In genomic region chr17:62920300-62920699, GRCh38 we compare ENCODE assay signal across 36 cellular contexts. TPM values are rescaled to one million over a fixed set of nuclear protein-coding genes. Genes with fewer than 3 reads are reported as not detected.
DNase-seq lines count a peak whose midpoint lies in the region; ATAC-seq, FAIRE-seq and TF ChIP-seq lines count a peak whose summit lies in the region.
"Had no signal": no experiment of that assay in that cellular context is flagged by ENCODE, and none has a peak within 500 bp of the region (broad histone marks: within the 10 kb centered on the region; RNA-seq: fewer than 3 reads in every experiment).

No MANE protein-coding gene starts in this region.

- no peak overlapping the region for H2BK15ac ChIP-seq in H1 (ENCODE audit: low read length)

- no peak for TF ChIP-seq RAD21 in K562 (CRISPR knock-in tag; conservative IDR thresholded peaks at IDR 0.05 in 1 of 2, IDR thresholded peaks at IDR 0.05 in 1 of 2)
- no peak for TF ChIP-seq RAD21 in H1 (IDR thresholded peaks at IDR 0.05 in 1 of 2, conservative IDR thresholded peaks at IDR 0.05 in 1 of 2; ENCODE audit: low read depth in 2 of 2, low read length in 2 of 2)
- no peak for TF ChIP-seq RAD21 in SK-N-SH (IDR thresholded peaks at IDR 0.05; ENCODE audit: low read length)

- H3K9ac ChIP-seq in Karpas-422 (ENCODE audit: low read length) (no peak overlapping the region), K562 (ENCODE audit: insufficient read depth in 1 of 2, low read depth in 2 of 2, low read length in 2 of 2) (no peak overlapping the region), H1 (replicated peaks in 1 of 4; ENCODE audit: extremely low read depth in 1 of 4, low read depth in 3 of 4, low read length in 3 of 4) (no peak overlapping the region), SK-N-SH (no peak overlapping the region)
- H3K9ac ChIP-seq: BLaER1; BLaER1 treated with 17β-estradiol and CSF1 and Interleukin-3, amounts not matched to agents 10 nM and 100 nM had no signal

- H3K18ac ChIP-seq in H1 (ENCODE audit: extremely low read depth, low read length), result no peak overlapping the region

- no peaks in the 10 kb centered on the region for H3K9me3 ChIP-seq in HEK293 (ENCODE audit: control insufficient read depth, insufficient read depth, low read depth, low read length)
- no peaks in the 10 kb centered on the region for H3K9me3 ChIP-seq in Karpas-422 (ENCODE audit: low read length)
- no peaks in the 10 kb centered on the region for H3K9me3 ChIP-seq in K562 (replicated peaks; ENCODE audit: control insufficient read depth, insufficient read depth, low read depth, low read length)
- no peaks in the 10 kb centered on the region for H3K9me3 ChIP-seq in H1 (ENCODE audit: insufficient read depth in 2 of 2, low read depth in 1 of 2, low read length in 1 of 2)
- no peaks in the 10 kb centered on the region for H3K9me3 ChIP-seq in SK-N-SH
- no peaks in the 10 kb centered on the region for H3K9me3 ChIP-seq in CD8-positive, alpha-beta T cell (ENCODE audit: low read length)
- H3K9me3 ChIP-seq: A549; BE2C; BLaER1; BLaER1 treated with 17β-estradiol and CSF1 and Interleukin-3, amounts not matched to agents 10 nM and 100 nM; Caco-2 had no signal

- H2BK12ac ChIP-seq in H1 (ENCODE audit: low read depth, low read length), result no peak overlapping the region

- TF ChIP-seq EP300 in K562 (IDR thresholded peaks at IDR 0.05; ENCODE audit: low read length) (no peak), H1 (IDR thresholded peaks at IDR 0.05; ENCODE audit: borderline replicate concordance in 1 of 2, low read depth in 2 of 2, low read length in 2 of 2) (no peak), SK-N-SH (IDR thresholded peaks at IDR 0.05; ENCODE audit: borderline replicate concordance in 1 of 2, low read depth in 1 of 2, low read length in 1 of 2) (no peak)

- no peaks in the 10 kb centered on the region for H3K4me1 Mint-ChIP-seq in CD8-positive, alpha-beta T cell (ENCODE audit: low read depth)
- H3K4me1 Mint-ChIP-seq: B cell; CD14-positive monocyte; CD4-positive, alpha-beta memory T cell; CD4-positive, CD25-positive, alpha-beta regulatory T cell; CD8-positive, alpha-beta memory T cell had no signal

- no peaks in the 10 kb centered on the region for H3K9me3 Mint-ChIP-seq in CD8-positive, alpha-beta T cell
- H3K9me3 Mint-ChIP-seq: CD14-positive monocyte; CD4-positive, alpha-beta memory T cell; CD4-positive, alpha-beta T cell; CD4-positive, CD25-positive, alpha-beta regulatory T cell; CD8-positive, alpha-beta memory T cell had no signal

- H3K56ac ChIP-seq in H1 (replicated peaks; ENCODE audit: insufficient read length, low read depth, low read length), result no peak overlapping the region

- H3K27ac ChIP-seq in HEK293 (ENCODE audit: extremely low read depth, low read depth, low read length) (no peak overlapping the region), Karpas-422 (ENCODE audit: low read length) (no peak overlapping the region), K562 (ENCODE audit: extremely low read depth, low read depth, low read length) (no peak overlapping the region), H1 (ENCODE audit: low read depth, low read length) (no peak overlapping the region), foreskin keratinocyte (no peak overlapping the region), SK-N-SH (ENCODE audit: low read depth in 2 of 2, low read length in 1 of 2) (no peak overlapping the region)
- no peak overlapping the region for H3K27ac ChIP-seq in CD8-positive, alpha-beta T cell (ENCODE audit: low read depth, low read length)
- H3K27ac ChIP-seq: 22Rv1; A549; BLaER1; BLaER1 treated with 17β-estradiol and CSF1 and Interleukin-3, amounts not matched to agents 10 nM and 100 nM; C4-2B had no signal

- H3K4me3 ChIP-seq in HEK293 (ENCODE audit: low read depth, low read length) (no peak overlapping the region), Karpas-422 (ENCODE audit: low read length) (no peak overlapping the region), K562 (no peak overlapping the region), H1 (ENCODE audit: extremely low read depth in 1 of 4, insufficient read depth in 2 of 4, low read depth in 3 of 4, low read length in 4 of 4) (no peak overlapping the region), SK-N-SH (ENCODE audit: low read depth in 2 of 2, low read length in 1 of 2) (no peak overlapping the region)
- no peak overlapping the region for H3K4me3 ChIP-seq in CD8-positive, alpha-beta T cell (ENCODE audit: low read depth, low read length)
- H3K4me3 ChIP-seq: A549; BLaER1; BLaER1 treated with 17β-estradiol and CSF1 and Interleukin-3, amounts not matched to agents 10 nM and 100 nM had no signal

- no peak overlapping the region for H2BK5ac ChIP-seq in H1 (ENCODE audit: low read depth, low read length)

- H3K23me2 ChIP-seq in H1 (ENCODE audit: low read depth, low read length), result no peaks in the 10 kb centered on the region

- H2BK20ac ChIP-seq in H1 (ENCODE audit: low read length), result no peak overlapping the region

- intact Hi-C loops in K562 (cut with micrococcal nuclease), result no loop called here
- intact Hi-C loops in CD8-positive, alpha-beta T cell (cut with DNase I, micrococcal nuclease), result no loop called here

- no peaks in the 10 kb centered on the region for H3K36me3 Mint-ChIP-seq in CD8-positive, alpha-beta T cell
- H3K36me3 Mint-ChIP-seq: CD14-positive monocyte; CD4-positive, alpha-beta memory T cell; CD4-positive, CD25-positive, alpha-beta regulatory T cell; CD8-positive, alpha-beta memory T cell had no signal

- H3F3A ChIP-seq in SK-N-SH (replicated peaks; ENCODE audit: insufficient read depth), result no peaks in the 10 kb centered on the region

- H4K91ac ChIP-seq in H1 (replicated peaks; ENCODE audit: insufficient read length, low read length), result no peak overlapping the region

- H3K79me2 ChIP-seq in Karpas-422 (ENCODE audit: low read length) (no peaks in the 10 kb centered on the region), K562 (ENCODE audit: control insufficient read depth, insufficient read depth, low read length) (no peaks in the 10 kb centered on the region), H1 (ENCODE audit: control insufficient read depth in 1 of 2, insufficient read depth in 2 of 2, low read length in 2 of 2) (no peaks in the 10 kb centered on the region), SK-N-SH (ENCODE audit: insufficient read depth) (no peaks in the 10 kb centered on the region)

- no TSS peak for BruUV-seq in K562 (replicated peaks; lab: Mats Ljungman, UMichigan)

- no peaks in the 10 kb centered on the region for H3K36me3 ChIP-seq in HEK293 (ENCODE audit: control insufficient read depth in 2 of 2, insufficient read depth in 1 of 2, low read length in 2 of 2)
- H3K36me3 ChIP-seq in Karpas-422 (ENCODE audit: insufficient read depth, low read length), result no peaks in the 10 kb centered on the region
- H3K36me3 ChIP-seq in K562 (ENCODE audit: control insufficient read depth, insufficient read depth, low read length), result no peaks in the 10 kb centered on the region
- no peaks in the 10 kb centered on the region for H3K36me3 ChIP-seq in H1 (ENCODE audit: control insufficient read depth in 2 of 4, insufficient read depth in 4 of 4, low read length in 3 of 4)
- H3K36me3 ChIP-seq in SK-N-SH (replicated peaks in 1 of 2; ENCODE audit: control insufficient read depth in 1 of 2, insufficient read depth in 2 of 2, low read length in 1 of 2), result no peaks in the 10 kb centered on the region
- H3K36me3 ChIP-seq in CD8-positive, alpha-beta T cell (ENCODE audit: insufficient read depth, low read length), result no peaks in the 10 kb centered on the region
- H3K36me3 ChIP-seq: BE2C; BLaER1; BLaER1 treated with 17β-estradiol and CSF1 and Interleukin-3, amounts not matched to agents 10 nM and 100 nM had no signal

- DNase-seq in Karpas-422 (peak; percentile 33), K562 (ENCODE audit: extremely low read depth in 1 of 4, low spot score in 3 of 4) (no peak), H1 (ENCODE audit: low read depth in 1 of 2, low spot score in 2 of 2) (no peak), foreskin keratinocyte (no peak), SK-N-SH (no peak)
- DNase-seq in CD8-positive, alpha-beta T cell, result no peak
- DNase-seq: 8988T; ACHN; AML-193; BE2C; C1 segment of cervical spinal cord; Caco-2; Calu3; CD4-positive, alpha-beta memory T cell; CD4-positive, alpha-beta T cell; CD4-positive, CD25-positive, alpha-beta regulatory T cell; CD8-positive, alpha-beta memory T cell; COR-L47; DMS 273 treated with DMSO at 0.1 percent for 48 hours; DMS153; DMS53; DMS79; DMS79 treated with DMSO at 0.1 percent for 48 hours; DND-41; EL had no signal

- POLR2A ChIA-PET in HEK293 (lab: Yijun Ruan, JAX), result no interaction called here
- POLR2A ChIA-PET in K562 (lab: Yijun Ruan, JAX), result interaction anchor here (1.0 kb wide), 1 partner anchor 27 kb away, joined by 3 read pairs; no protein-coding TSS in a partner anchor
- POLR2A ChIA-PET in H1 (lab: Charles Lee; ENCODE audit: partially characterized antibody), result no interaction called here
- POLR2A ChIA-PET in SK-N-SH (lab: Yijun Ruan, JAX), result no interaction called here
- POLR2A ChIA-PET in CD8-positive, alpha-beta T cell (lab: Charles Lee), result no interaction called here

- no peak overlapping the region for H3K4ac ChIP-seq in H1 (replicated peaks; ENCODE audit: insufficient read length, low read depth, low read length)

- no peak overlapping the region for H2BK120ac ChIP-seq in H1 (replicated peaks; ENCODE audit: low read depth, low read length)

- no peaks in the 10 kb centered on the region for H3K79me1 ChIP-seq in H1 (ENCODE audit: low read depth, low read length)

- no peak overlapping the region for H3K4me3 Mint-ChIP-seq in CD8-positive, alpha-beta T cell
- H3K4me3 Mint-ChIP-seq: B cell; CD14-positive monocyte; CD4-positive, alpha-beta memory T cell; CD4-positive, alpha-beta T cell; CD4-positive, CD25-positive, alpha-beta regulatory T cell; CD8-positive, alpha-beta memory T cell had no signal

- no peak overlapping the region for H2AK5ac ChIP-seq in H1 (ENCODE audit: low read depth, low read length)

- no peak overlapping the region for H4K8ac ChIP-seq in H1 (ENCODE audit: extremely low read depth, insufficient read depth, low read length)

- H3K27me3 ChIP-seq in Karpas-422 (ENCODE audit: low read length), result no peaks in the 10 kb centered on the region
- peaks cover 0 to 4% of the 10 kb centered on the region in 2 experiments; a peak in 1 of 5 replicates for H3K27me3 ChIP-seq in K562 (ENCODE audit: control insufficient read depth in 2 of 2, insufficient read depth in 2 of 2, low read length in 2 of 2)
- H3K27me3 ChIP-seq in H1 (replicated peaks in 1 of 4; ENCODE audit: control insufficient read depth in 3 of 4, extremely low read depth in 1 of 4, insufficient read depth in 3 of 4, low read length in 3 of 4), result no peaks in the 10 kb centered on the region
- no peaks in the 10 kb centered on the region for H3K27me3 ChIP-seq in foreskin keratinocyte
- H3K27me3 ChIP-seq in SK-N-SH (ENCODE audit: insufficient read depth), result no peaks in the 10 kb centered on the region
- no peaks in the 10 kb centered on the region for H3K27me3 ChIP-seq in CD8-positive, alpha-beta T cell (ENCODE audit: insufficient read depth, low read length)
- H3K27me3 ChIP-seq: BE2C; BLaER1; BLaER1 treated with 17β-estradiol and CSF1 and Interleukin-3, amounts not matched to agents 10 nM and 100 nM had no signal

- no peak for TF ChIP-seq POLR2A in K562 (conservative IDR thresholded peaks at IDR 0.05)
- no peak for TF ChIP-seq POLR2A in H1 (IDR thresholded peaks at IDR 0.05; ENCODE audit: control extremely low read depth in 1 of 2, low read depth in 2 of 2, low read length in 2 of 2)

- no peaks in the 10 kb centered on the region for H4K20me1 ChIP-seq in Karpas-422 (ENCODE audit: insufficient read depth, low read depth, low read length)
- no peaks in the 10 kb centered on the region for H4K20me1 ChIP-seq in K562 (replicated peaks; ENCODE audit: control insufficient read depth, insufficient read depth, low read length)
- no peaks in the 10 kb centered on the region for H4K20me1 ChIP-seq in H1 (replicated peaks in 1 of 2; ENCODE audit: control insufficient read depth in 1 of 2, insufficient read depth in 2 of 2, low read length in 2 of 2)
- H4K20me1 ChIP-seq in SK-N-SH (ENCODE audit: insufficient read depth), result no peaks in the 10 kb centered on the region
- H4K20me1 ChIP-seq: BLaER1; BLaER1 treated with 17β-estradiol and CSF1 and Interleukin-3, amounts not matched to agents 10 nM and 100 nM had no signal

- no peak overlapping the region for H3K14ac ChIP-seq in H1 (ENCODE audit: insufficient read length)

- CTCF ChIA-PET in HEK293 (lab: Yijun Ruan, JAX), result interaction anchor here (0.9 to 1.1 kb wide), 3 partner anchors 14 to 48 kb away, joined by 3 to 4 read pairs (median 4); no protein-coding TSS in a partner anchor
- CTCF ChIA-PET in K562 (lab: Yijun Ruan, JAX; ENCODE audit: low intra/inter-chr PET ratio), result no interaction called here
- CTCF ChIA-PET in H1 (lab: Charles Lee; ENCODE audit: partially characterized antibody), result interaction anchor here (0.6 to 1.5 kb wide), 3 partner anchors 15 to 59 kb away, joined by 3 to 5 read pairs (median 4); no protein-coding TSS in a partner anchor
- CTCF ChIA-PET in SK-N-SH (lab: Yijun Ruan, JAX), result interaction anchor here (0.6 to 1.0 kb wide), 2 partner anchors 15 to 19 kb away, joined by 3 read pairs; no protein-coding TSS in a partner anchor
- CTCF ChIA-PET in CD8-positive, alpha-beta T cell (lab: Charles Lee), result no interaction called here

- in situ Hi-C loops in K562 (cut with MboI), result no loop called here

- H3K23ac ChIP-seq in H1 (ENCODE audit: insufficient read length), result no peak overlapping the region

- no peaks in the 10 kb centered on the region for H3K9me1 ChIP-seq in K562 (ENCODE audit: control insufficient read depth, insufficient read depth, low read length)

- H4K5ac ChIP-seq in H1 (ENCODE audit: insufficient read length, low read depth, low read length), result no peak overlapping the region

- H2AFZ ChIP-seq in Karpas-422 (ENCODE audit: low read length) (no peak overlapping the region), K562 (ENCODE audit: low read depth, low read length) (no peak overlapping the region), H1 (ENCODE audit: low read length) (no peak overlapping the region), SK-N-SH (ENCODE audit: low read depth) (no peak overlapping the region)

- FAIRE-seq in K562 (lab: Jason Lieb, UNC) (no peak), H1 (lab: Jason Lieb, UNC) (no peak)
- FAIRE-seq: A204.1, A549, D721Med had no signal

- TF ChIP-seq CTCF in HEK293 (tag by site-specific recombination; IDR thresholded peaks at IDR 0.05) (no peak), K562 (IDR thresholded peaks at IDR 0.05 in 2 of 3, conservative IDR thresholded peaks at IDR 0.05 in 1 of 3; ENCODE audit: insufficient read depth in 2 of 3, low read depth in 1 of 3, low read length in 3 of 3) (no peak), H1 (IDR thresholded peaks at IDR 0.05; ENCODE audit: control extremely low read depth in 1 of 3, insufficient read depth in 1 of 3, low read depth in 1 of 3, low read length in 3 of 3) (no peak), foreskin keratinocyte (conservative IDR thresholded peaks at IDR 0.05) (no peak), SK-N-SH (IDR thresholded peaks at IDR 0.05) (no peak)
- TF ChIP-seq CTCF in CD8-positive, alpha-beta T cell (IDR thresholded peaks at IDR 0.05), result no peak

- H3K9me2 ChIP-seq in Karpas-422 (replicated peaks; ENCODE audit: insufficient read depth, low read length) (no peaks in the 10 kb centered on the region), SK-N-SH (no peaks in the 10 kb centered on the region)

- ATAC-seq in K562 (no peak), foreskin keratinocyte (no peak), GM19351 (IDR thresholded peaks at IDR 0.05; ENCODE audit: unreplicated experiment) (no peak)
- ATAC-seq in CD8-positive, alpha-beta T cell, result no peak

- H3K4me1 ChIP-seq in HEK293 (ENCODE audit: control insufficient read depth, insufficient read depth, low read length) (peaks cover 9% of the 10 kb centered on the region; the same call in 1 of the 2 replicates), Karpas-422 (ENCODE audit: low read length) (no peaks in the 10 kb centered on the region), K562 (replicated peaks in 1 of 2; ENCODE audit: control insufficient read depth in 2 of 2, insufficient read depth in 2 of 2, low read length in 2 of 2) (peaks cover 0 to 12% of the 10 kb centered on the region in 2 experiments; a peak in 2 of 5 replicates), H1 (replicated peaks in 1 of 4; ENCODE audit: control insufficient read depth in 3 of 4, insufficient read depth in 4 of 4, low read length in 3 of 4) (no peaks in the 10 kb centered on the region), foreskin keratinocyte (no peaks in the 10 kb centered on the region), SK-N-SH (ENCODE audit: control insufficient read depth in 1 of 2, insufficient read depth in 2 of 2, low read depth in 1 of 2, low read length in 1 of 2) (peaks cover 0 to 18% of the 10 kb centered on the region in 2 experiments; a peak in 2 of 4 replicates)
- no peaks in the 10 kb centered on the region for H3K4me1 ChIP-seq in CD8-positive, alpha-beta T cell (ENCODE audit: insufficient read depth, low read length)
- H3K4me1 ChIP-seq: BLaER1; BLaER1 treated with 17β-estradiol and CSF1 and Interleukin-3, amounts not matched to agents 10 nM and 100 nM; Caco-2 had no signal

- no peak overlapping the region for H3K27ac Mint-ChIP-seq in CD8-positive, alpha-beta T cell
- H3K27ac Mint-ChIP-seq: B cell; CD14-positive monocyte; CD4-positive, alpha-beta memory T cell; CD4-positive, alpha-beta T cell; CD4-positive, CD25-positive, alpha-beta regulatory T cell; CD8-positive, alpha-beta memory T cell had no signal

- peaks cover 8% of the 10 kb centered on the region for H3K27me3 Mint-ChIP-seq in CD8-positive, alpha-beta T cell (ENCODE audit: low read depth)

- no peak overlapping the region for H3K4me2 ChIP-seq in Karpas-422 (ENCODE audit: low read depth, low read length, poor library complexity, severe bottlenecking)
- H3K4me2 ChIP-seq in K562 (ENCODE audit: insufficient read depth, low read length), result no peak overlapping the region
- no peak overlapping the region for H3K4me2 ChIP-seq in H1 (ENCODE audit: insufficient read depth in 1 of 2, low read depth in 2 of 2, low read length in 2 of 2)
- no peak overlapping the region for H3K4me2 ChIP-seq in SK-N-SH
- H3K4me2 ChIP-seq: A549; BLaER1; BLaER1 treated with 17β-estradiol and CSF1 and Interleukin-3, amounts not matched to agents 10 nM and 100 nM had no signal

- WGBS in K562 (ENCODE audit: insufficient coverage, low coverage, missing lambda C conversion rate), result 14% methylated on average over 1 of the region's 1 CpG
- WGBS in H1 (ENCODE audit: extremely low coverage in 1 of 2, insufficient coverage in 1 of 2, insufficient read length in 1 of 2, insufficient replicate concordance in 2 of 2, low coverage in 1 of 2, low lambda C conversion rate in 2 of 2, missing lambda C conversion rate in 1 of 2), 2 experiments, result 85% methylated on average over 1 of the region's 1 CpG; no CpG with 5 or more reads in 1 of the 2 experiments
- WGBS in SK-N-SH (ENCODE audit: low lambda C conversion rate), result 67% methylated on average over 1 of the region's 1 CpG

RNA-seq across cellular contexts. Expression of gene TANC2, which starts 45.7 kb away (rescaled TPM):
- total RNA-seq in Karpas-422 (2014; rRNA removed; shearing (Covaris generic); ENCODE audit: low replicate concordance), result 4.9 and 17.7 TPM in 2 replicates
- total RNA-seq in K562 (2011; cell fraction: chromatin; rRNA removed; ENCODE audit: low replicate concordance), result 71.3 and 82.5 TPM in 2 replicates
- total RNA-seq in K562 (2011; cell fraction: nucleolus; rRNA removed), result 51.7 and 56.6 TPM in 2 replicates
- 50.4 and 53.1 TPM in 2 replicates for total RNA-seq in K562 (2011; cell fraction: nucleoplasm; rRNA removed)
- total RNA-seq in K562 (2014; rRNA removed) (2.6 and 4.3 TPM in 2 replicates), K562 (2014; rRNA removed; fragmentation: Illumina TruSeq; extraction: Trizol) (5.7 and 6.0 TPM in 2 replicates), K562 (2015; rRNA removed; fragmentation: Illumina TruSeq; extraction: Trizol) (6.0 and 6.8 TPM in 2 replicates), K562 (2021) (7.3 and 7.8 TPM in 2 replicates), foreskin keratinocyte (34.9 and 41.3 TPM in 2 replicates)
- polyA plus RNA-seq in K562 (2011; rRNA removed) (3.2 and 5.3 TPM in 2 replicates), K562 (2014; fragmentation: Illumina TruSeq; extraction: Trizol) (4.5 and 5.5 TPM in 2 replicates), K562 (2014; fragmentation: Nextera tagmentation; extraction: Ambion mirVana) (1 to 10 TPM in 1 of 2 experiments, under 1 TPM in 1; 0.46 to 1.0 TPM), K562 (2014; rRNA removed) (1.1 and 3.2 TPM in 2 replicates), H1 (2011; rRNA removed) (5.7 and 9.0 TPM in 2 replicates), foreskin keratinocyte (2.3 and 2.8 TPM in 2 replicates), SK-N-SH (2012; rRNA removed) (23.0 and 26.4 TPM in 2 replicates)
- polyA plus RNA-seq in K562 (2011; cell fraction: cytosol; rRNA removed), result 3.2 and 3.7 TPM in 2 replicates
- 10.2 and 25.1 TPM in 2 replicates for polyA plus RNA-seq in K562 (2011; cell fraction: nucleus; rRNA removed)
- 4.3 and 4.6 TPM in 2 replicates for polyA plus RNA-seq in K562 (2012)
- polyA minus RNA-seq in K562 (2011; rRNA and poly(A)+ RNA removed), result 39.5 and 46.1 TPM in 2 replicates
- 8.1 and 17.5 TPM in 2 replicates for polyA minus RNA-seq in K562 (2011; cell fraction: cytosol; rRNA and poly(A)+ RNA removed)
- 53.3 and 58.4 TPM in 2 replicates for polyA minus RNA-seq in K562 (2011; cell fraction: nucleus; rRNA and poly(A)+ RNA removed)
- 21.8 and 21.9 TPM in 2 replicates for total RNA-seq in H1 (2021; fragmentation: NEBNext Ultra II Directional; extraction: Animal tissue kit (Norgen Biotek cat#: 25700))
- 4.7 TPM for polyA plus RNA-seq in H1 (2011; cell fraction: cytosol; rRNA removed)
- 32.3 TPM for polyA plus RNA-seq in H1 (2011; cell fraction: nucleus; rRNA removed)
- polyA plus RNA-seq in H1 (2012, experiment 1 of 2), result 4.8 to 8.5 TPM (median 5.7 TPM) in 4 replicates
- 0.29 TPM for polyA plus RNA-seq in H1 (2012, experiment 2 of 2)
- polyA plus RNA-seq in H1 (2013, experiment 1 of 2), result 3.2 TPM
- 2.5 TPM for polyA plus RNA-seq in H1 (2013, experiment 2 of 2)
- 111 and 121 TPM in 2 replicates for polyA minus RNA-seq in H1 (2011; rRNA and poly(A)+ RNA removed)
- 30.6 TPM for polyA minus RNA-seq in H1 (2011; cell fraction: cytosol; rRNA and poly(A)+ RNA removed)
- 184 TPM for polyA minus RNA-seq in H1 (2011; cell fraction: nucleus; rRNA and poly(A)+ RNA removed)
- polyA plus RNA-seq in SK-N-SH (2012; cell fraction: cytosol; rRNA removed), result 14.4 and 17.0 TPM in 2 replicates
- polyA plus RNA-seq in SK-N-SH (2012; cell fraction: nucleus; rRNA removed), result 46.6 and 65.1 TPM in 2 replicates
- 10 to 100 TPM; 33.0 to 35.0 TPM for total RNA-seq in CD8-positive, alpha-beta T cell

Comparison
In these comparisons a context has a peak if more than half of its experiments do, and no peak if none do; other contexts are left out.
1. CTCF ChIA-PET loops: an anchor here in HEK293 (0.9 to 1.1 kb wide), H1 (0.6 to 1.5 kb wide) and SK-N-SH (0.6 to 1.0 kb wide); none called in K562 and CD8-positive, alpha-beta T cell.
2. Of the 44 proteins assayed by ChIP-seq in both K562 and HEK293: peak only in K562: none; only in HEK293: none; in both: ZNF146; in neither: 43.